15 cellular contexts compared by ENCODE assay signal in the genomic region with DNA sequence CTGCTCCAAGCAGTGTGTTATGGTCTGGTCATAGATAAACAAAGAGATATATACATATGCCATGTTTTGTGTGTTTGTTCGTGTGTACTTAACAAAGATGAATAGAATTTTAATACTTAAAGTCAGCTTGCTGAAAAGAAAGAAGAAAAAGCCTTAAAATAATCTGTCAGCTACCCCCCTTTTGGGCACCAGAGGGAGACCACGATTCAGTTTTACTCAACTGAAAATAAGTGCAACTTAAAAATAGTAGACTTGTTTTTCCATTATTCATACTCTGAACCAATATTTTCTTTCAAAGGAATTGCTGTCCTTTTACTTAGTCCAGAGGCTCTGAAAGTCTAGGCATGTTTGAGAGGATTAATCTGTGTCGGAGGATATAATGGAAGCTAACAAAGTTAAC.
DNase-seq lines count a peak whose midpoint lies in the region; ATAC-seq and TF ChIP-seq lines count a peak whose summit lies in the region.
"Had no signal": no experiment of that assay in that cellular context is flagged by ENCODE, and none has a peak within 500 bp of the region (broad histone marks: within the 10 kb centered on the region; RNA-seq: fewer than 3 reads in every experiment).

No MANE protein-coding gene starts in this region.

- ATAC-seq in HCT116 (no peak), Panc1 (no peak), left lobe of liver (peak; percentile 26), GM18502 (IDR thresholded peaks at IDR 0.05; ENCODE audit: poor library complexity, unreplicated experiment) (no peak)

- CTCF ChIA-PET in HCT116 (lab: Charles Lee): interaction anchor here (0.8 to 0.9 kb wide), 2 partner anchors 210 to 499 kb away, joined by 3 to 5 read pairs; no protein-coding TSS in a partner anchor
- CTCF ChIA-PET in Panc1 (lab: Charles Lee): no interaction called here
- CTCF ChIA-PET in activated CD4-positive, alpha-beta T cell treated with anti-CD3 and anti-CD28 coated beads, Interleukin-2, amount 10 ng/mL, durations not matched to agents 7 days and 5 days (lab: Charles Lee): no interaction called here

- TF ChIP-seq CTCF in GM12865 (IDR thresholded peaks at IDR 0.05; ENCODE audit: insufficient read depth, low read depth, low read length, missing control alignments) (peak; percentile 18), HCT116 (IDR thresholded peaks at IDR 0.05 in 2 of 3, conservative IDR thresholded peaks at IDR 0.05 in 1 of 3; ENCODE audit: borderline replicate concordance in 1 of 3, insufficient read depth in 1 of 3, low read depth in 2 of 3, low read length in 2 of 3) (peak in 2 of 3 experiments; percentile 21 to 42; a peak in 3 of 6 replicates), Panc1 (IDR thresholded peaks at IDR 0.05) (peak; percentile 35; the same call in 1 of the 2 replicates)

- H3K4me3 ChIP-seq in GM12865 (ENCODE audit: low read depth, low read length): no peak overlapping the region
- H3K4me3 ChIP-seq in HCT116 (replicated peaks in 1 of 2; ENCODE audit: low read depth in 1 of 2, low read length in 2 of 2): no peak overlapping the region
- no peak overlapping the region for H3K4me3 ChIP-seq in Panc1 (ENCODE audit: low read depth in 2 of 2, low read length in 2 of 2)

- no peak overlapping the region for H3K4me3 Mint-ChIP-seq in activated CD4-positive, alpha-beta T cell treated with anti-CD3 and anti-CD28 coated beads, Interleukin-2, amount 10 ng/mL, durations not matched to agents 7 days and 5 days
- H3K4me3 Mint-ChIP-seq: activated CD4-positive, alpha-beta memory T cell treated with anti-CD3 and anti-CD28 coated beads for 36 hours; activated naive CD4-positive, alpha-beta T cell treated with anti-CD3 and anti-CD28 coated beads, Interleukin-2, amount 10 ng/mL, durations not matched to agents 7 days and 5 days; naive B cell had no signal

- H3K79me2 ChIP-seq in HCT116 (ENCODE audit: insufficient read depth, low read length): no peaks in the 10 kb centered on the region

- H3K27me3 Mint-ChIP-seq in activated CD4-positive, alpha-beta T cell treated with anti-CD3 and anti-CD28 coated beads, Interleukin-2, amount 10 ng/mL, durations not matched to agents 7 days and 5 days: no peaks in the 10 kb centered on the region
- H3K27me3 Mint-ChIP-seq: activated CD4-positive, alpha-beta memory T cell treated with anti-CD3 and anti-CD28 coated beads for 36 hours; activated naive CD4-positive, alpha-beta T cell treated with anti-CD3 and anti-CD28 coated beads, Interleukin-2, amount 10 ng/mL, durations not matched to agents 7 days and 5 days had no signal

- H3K9me3 ChIP-seq in HCT116 (ENCODE audit: control insufficient read depth in 1 of 2, insufficient read depth in 1 of 2, low read depth in 1 of 2, low read length in 2 of 2) (no peaks in the 10 kb centered on the region), Panc1 (ENCODE audit: control insufficient read depth, insufficient read depth, low read depth, low read length) (no peaks in the 10 kb centered on the region)

- no peaks in the 10 kb centered on the region for H3K27me3 ChIP-seq in HCT116 (ENCODE audit: insufficient read depth, low read length)
- H3K27me3 ChIP-seq in Panc1 (ENCODE audit: control insufficient read depth, insufficient read depth, low read length): peaks cover 2% of the 10 kb centered on the region; the same call in 1 of the 2 replicates

- TF ChIP-seq POLR2A in HCT116 (IDR thresholded peaks at IDR 0.05; ENCODE audit: borderline replicate concordance, extremely low read depth, insufficient read depth, insufficient read length): no peak

- H3K36me3 ChIP-seq in HCT116 (ENCODE audit: control insufficient read depth in 1 of 2, insufficient read depth in 2 of 2, low read length in 2 of 2) (no peaks in the 10 kb centered on the region), Panc1 (ENCODE audit: control insufficient read depth, insufficient read depth, low read length) (no peaks in the 10 kb centered on the region)

- peak; percentile 6 for DNase-seq in GM12865 (ENCODE audit: low read depth)
- no peak for DNase-seq in HCT116 (ENCODE audit: low read depth, low spot score)
- DNase-seq in Panc1 (ENCODE audit: low read depth, low spot score): no peak
- no peak for DNase-seq in left lobe of liver (ENCODE audit: low spot score)
- DNase-seq in ecto neural progenitor cell (ENCODE audit: low spot score): no peak
- no peak for DNase-seq in NCI-H524 treated with DMSO at 0.1 percent for 48 hours (lab: John Stamatoyannopoulos, UW)
- no peak for DNase-seq in activated CD4-positive, alpha-beta T cell treated with anti-CD3 and anti-CD28 coated beads, Interleukin-2, amount 10 ng/mL, durations not matched to agents 7 days and 5 days
- DNase-seq: activated CD4-positive, alpha-beta memory T cell treated with anti-CD3 and anti-CD28 coated beads for 36 hours; activated naive CD4-positive, alpha-beta T cell treated with anti-CD3 and anti-CD28 coated beads, Interleukin-2, amount 10 ng/mL, durations not matched to agents 7 days and 5 days; DMS79; naive B cell; NCI-H1930; stimulated activated CD4-positive, alpha-beta T cell treated with anti-CD3 and anti-CD28 coated beads, Interleukin-15, amount 100 ng/mL, for 24 hours; stimulated activated naive CD4-positive, alpha-beta T cell had no signal

- H3K4me1 ChIP-seq in HCT116 (ENCODE audit: control insufficient read depth in 1 of 2, insufficient read depth in 2 of 2, low read length in 2 of 2) (no peaks in the 10 kb centered on the region), Panc1 (ENCODE audit: control insufficient read depth, insufficient read depth, low read length) (no peaks in the 10 kb centered on the region)

- no peak overlapping the region for H3K27ac ChIP-seq in HCT116 (ENCODE audit: low read depth, low read length)
- H3K27ac ChIP-seq in Panc1 (ENCODE audit: low read length): no peak overlapping the region

- no peaks in the 10 kb centered on the region for H4K20me1 ChIP-seq in HCT116 (ENCODE audit: insufficient read depth)

- H3K9me2 ChIP-seq in HCT116 (ENCODE audit: insufficient read depth): no peaks in the 10 kb centered on the region

- H3K27ac Mint-ChIP-seq in activated CD4-positive, alpha-beta T cell treated with anti-CD3 and anti-CD28 coated beads, Interleukin-2, amount 10 ng/mL, durations not matched to agents 7 days and 5 days: no peak overlapping the region
- H3K27ac Mint-ChIP-seq: activated CD4-positive, alpha-beta memory T cell treated with anti-CD3 and anti-CD28 coated beads for 36 hours; activated naive CD4-positive, alpha-beta T cell treated with anti-CD3 and anti-CD28 coated beads, Interleukin-2, amount 10 ng/mL, durations not matched to agents 7 days and 5 days; naive B cell had no signal

- POLR2A ChIA-PET in HCT116 (lab: Charles Lee): no interaction called here
- POLR2A ChIA-PET in Panc1 (lab: Charles Lee): no interaction called here
- POLR2A ChIA-PET in activated CD4-positive, alpha-beta T cell treated with anti-CD3 and anti-CD28 coated beads, Interleukin-2, amount 10 ng/mL, durations not matched to agents 7 days and 5 days (lab: Charles Lee): no interaction called here

- no peak overlapping the region for H2AFZ ChIP-seq in HCT116 (ENCODE audit: low read depth, low read length, poor library complexity, severe bottlenecking)

- H3K4me2 ChIP-seq in HCT116 (ENCODE audit: low read length): no peak overlapping the region

- RAD21 ChIA-PET in HCT116 (lab: Charles Lee; ENCODE audit: low non-redundant PET in 1 of 2, low total read pairs in 2 of 2, uncharacterized antibody in 2 of 2, unreplicated experiment in 2 of 2): no interaction called here

- peaks cover 4% of the 10 kb centered on the region for H3K9me3 Mint-ChIP-seq in activated CD4-positive, alpha-beta T cell treated with anti-CD3 and anti-CD28 coated beads, Interleukin-2, amount 10 ng/mL, durations not matched to agents 7 days and 5 days

- in situ Hi-C loops in Panc1 (cut with HindIII; ENCODE audit: low pct_unique_long_range_greater_than_20kb, low sequenced_read_pairs): no loop called here

- no peaks in the 10 kb centered on the region for H3K36me3 Mint-ChIP-seq in activated CD4-positive, alpha-beta T cell treated with anti-CD3 and anti-CD28 coated beads, Interleukin-2, amount 10 ng/mL, durations not matched to agents 7 days and 5 days (ENCODE audit: low read depth)
- H3K36me3 Mint-ChIP-seq: activated CD4-positive, alpha-beta memory T cell treated with anti-CD3 and anti-CD28 coated beads for 36 hours; activated naive CD4-positive, alpha-beta T cell treated with anti-CD3 and anti-CD28 coated beads, Interleukin-2, amount 10 ng/mL, durations not matched to agents 7 days and 5 days; naive B cell had no signal

- TF ChIP-seq RAD21 in HCT116 (IDR thresholded peaks at IDR 0.05; ENCODE audit: low read depth): peak; percentile 37

- intact Hi-C loops in HCT116 (cut with micrococcal nuclease): no loop called here
- intact Hi-C loops in Panc1 (cut with micrococcal nuclease; ENCODE audit: unreplicated experiment): no loop called here

- H3K4me1 Mint-ChIP-seq in activated CD4-positive, alpha-beta T cell treated with anti-CD3 and anti-CD28 coated beads, Interleukin-2, amount 10 ng/mL, durations not matched to agents 7 days and 5 days: no peaks in the 10 kb centered on the region
- H3K4me1 Mint-ChIP-seq: activated naive CD4-positive, alpha-beta T cell treated with anti-CD3 and anti-CD28 coated beads, Interleukin-2, amount 10 ng/mL, durations not matched to agents 7 days and 5 days; naive B cell had no signal

- no TSS peak for BruUV-seq in HCT116 (replicated peaks; lab: Mats Ljungman, UMichigan)
- BruUV-seq in Panc1 (replicated peaks; lab: Mats Ljungman, UMichigan): no TSS peak

- H3K9ac ChIP-seq in HCT116 (ENCODE audit: low read length): no peak overlapping the region

TF ChIP-seq in HCT116, 20 proteins besides CTCF, POLR2A, EP300 and RAD21 (continues in another document):
- TF ChIP-seq FOSL1 (IDR thresholded peaks at IDR 0.05; ENCODE audit: low read depth): no peak
- TF ChIP-seq CBX3 (IDR thresholded peaks at IDR 0.05; ENCODE audit: low read depth): no peak
- no peak for TF ChIP-seq EGR1 (IDR thresholded peaks at IDR 0.05; ENCODE audit: low read depth)
- no peak for TF ChIP-seq SIN3A (IDR thresholded peaks at IDR 0.05; ENCODE audit: low read depth)
- no peak for TF ChIP-seq CEBPB (IDR thresholded peaks at IDR 0.05; ENCODE audit: low read depth)
